In the genomic region with DNA sequence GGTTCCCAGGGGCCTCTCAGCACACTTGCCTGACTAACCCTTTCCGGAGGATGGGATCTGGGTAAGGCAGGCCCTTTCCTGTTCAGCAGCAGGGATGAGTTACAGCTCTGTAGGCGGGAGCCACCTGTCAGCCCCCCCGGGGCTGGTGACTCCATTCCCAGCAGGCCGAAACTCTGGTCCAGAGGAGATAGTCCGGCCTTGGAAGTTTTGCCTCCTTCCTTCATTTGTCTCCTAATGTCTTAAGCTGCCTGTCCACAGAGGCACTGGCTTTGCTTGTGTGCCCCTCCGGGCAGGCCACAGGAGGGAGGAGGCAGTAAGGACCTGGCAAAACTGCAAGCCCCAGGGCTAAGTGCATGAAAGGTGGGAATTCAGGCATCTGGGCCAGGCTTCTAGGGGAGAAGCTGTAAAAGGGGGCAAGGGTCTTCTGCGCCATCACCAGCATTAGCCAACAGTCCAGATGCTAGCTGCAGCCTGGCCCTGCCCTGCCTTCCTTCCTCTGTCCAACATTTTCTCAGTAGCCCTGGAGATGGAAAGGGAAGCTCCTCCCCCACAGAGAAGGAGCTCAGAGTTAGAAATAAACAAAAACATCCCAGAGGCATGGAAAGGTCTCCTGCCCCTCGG, we compare ENCODE assay signal across 8 cellular contexts. TPM values are rescaled to one million over a fixed set of nuclear protein-coding genes. Genes with fewer than 3 reads are reported as not detected.
DNase-seq lines count a peak whose midpoint lies in the region; FAIRE-seq and TF ChIP-seq lines count a peak whose summit lies in the region.

No MANE protein-coding gene starts in this region.

- DNase-seq in COLO668 (lab: John Stamatoyannopoulos, UW; ENCODE audit: unreplicated experiment) (peak; percentile 8), RKO (ENCODE audit: low spot score) (peak; percentile 88), fibroblast of villous mesenchyme (ENCODE audit: low read depth) (peak; percentile 61), posterior vena cava (ENCODE audit: low spot score) (peak; percentile 79), urothelium cell line (ENCODE audit: low spot score) (no peak), HTR-8/SVneo (ENCODE audit: insufficient read length, low spot score) (no peak), epidermal melanocyte (ENCODE audit: insufficient read length, low spot score) (no peak)
- no peak for DNase-seq in activated CD4-positive, alpha-beta T cell treated with anti-CD3 and anti-CD28 coated beads for 1 hour

- intact Hi-C loops in posterior vena cava (cut with DNase I) = loop anchor here (10.0 kb wide), 2 partner anchors 115 to 125 kb away; partner anchors contain the start of genes GLUD1 (in 1 of the 2) and SHLD2 (in 1 of the 2)

- TF ChIP-seq CTCF in fibroblast of villous mesenchyme (IDR thresholded peaks at IDR 0.05; ENCODE audit: insufficient read depth, low read depth, low read length) = no peak

- no peak for FAIRE-seq in urothelium cell line (lab: Jason Lieb, UNC)
- FAIRE-seq in HTR-8/SVneo (lab: Jason Lieb, UNC) = no peak

- H3K4me3 ChIP-seq in fibroblast of villous mesenchyme (ENCODE audit: low read depth, low read length) = peak overlapping the region; percentile 70

RNA-seq across cellular contexts. Expression of gene ADIRF, which starts 1.2 kb away (rescaled TPM):
- 2.6 and 5.2 TPM in 2 replicates for total RNA-seq in fibroblast of villous mesenchyme
- 100 to 1,000 TPM; 188 to 212 TPM for total RNA-seq in posterior vena cava

RNA-seq across cellular contexts. Expression of gene SNCG, which starts 11.1 kb away (rescaled TPM):
- total RNA-seq in fibroblast of villous mesenchyme = 3.5 and 4.8 TPM in 2 replicates
- total RNA-seq in posterior vena cava = 10 to 100 TPM; 55.9 to 61.1 TPM

RNA-seq across cellular contexts. Expression of gene MMRN2, which starts 12.1 kb away (rescaled TPM):
- total RNA-seq in fibroblast of villous mesenchyme = 0.86 and 2.3 TPM in 2 replicates
- total RNA-seq in posterior vena cava = 10 to 100 TPM; 46.6 to 57.0 TPM

RNA-seq across cellular contexts. Expression of gene FAM25A, which starts 50.6 kb away (rescaled TPM):
- total RNA-seq in fibroblast of villous mesenchyme (not detected in 2 replicates), posterior vena cava (not detected)

Comparison
In these comparisons a context has a peak if more than half of its experiments do, and no peak if none do; other contexts are left out.
1. DNase-seq: peak in COLO668 (single experiment), RKO (single experiment), fibroblast of villous mesenchyme (single experiment) and posterior vena cava (single experiment); none in urothelium cell line (single experiment), HTR-8/SVneo (single experiment), activated CD4-positive, alpha-beta T cell treated with anti-CD3 and anti-CD28 coated beads for 1 hour (single experiment) and epidermal melanocyte (single experiment).
2. RNA of gene ADIRF, which starts 1.2 kb away (total RNA-seq): 188 to 212 TPM in posterior vena cava; 2.6 to 5.2 TPM in fibroblast of villous mesenchyme; every median in the first group is over 10 times any median in the second.
3. RNA of gene MMRN2, which starts 12.1 kb away (total RNA-seq): 46.6 to 57.0 TPM in posterior vena cava; 0.86 to 2.3 TPM in fibroblast of villous mesenchyme; every median in the first group is over 10 times any median in the second.